8 cellular contexts compared by ENCODE assay signal in genomic region chr11:210122-210802, GRCh38. TPM values are rescaled to one million over a fixed set of nuclear protein-coding genes. Genes with fewer than 3 reads are reported as not detected.
A peak's percentile ranks its signal among the peaks of the same experiment; 100 is the strongest.
DNase-seq lines count a peak whose midpoint lies in the region; ATAC-seq and TF ChIP-seq lines count a peak whose summit lies in the region.

No MANE protein-coding gene starts in this region.

- ATAC-seq in activated T-helper 17 cell treated with anti-CD3 and anti-CD28 coated beads, Interleukin-2, amount 50 U/mL, for 72 hours (replicated peaks) = no peak
- ATAC-seq in GM19452 (IDR thresholded peaks at IDR 0.05; ENCODE audit: unreplicated experiment) (no peak), GM19324 (IDR thresholded peaks at IDR 0.05; ENCODE audit: low FRiP score, unreplicated experiment) (no peak)

- intact Hi-C loops in activated naive CD4-positive, alpha-beta T cell treated with anti-CD3 and anti-CD28 coated beads for 36 hours (cut with micrococcal nuclease) = no loop called here

- CTCF ChIA-PET in activated naive CD4-positive, alpha-beta T cell treated with anti-CD3 and anti-CD28 coated beads for 36 hours (lab: Charles Lee) = no interaction called here

- TF ChIP-seq CTCF in type B pancreatic cell (conservative IDR thresholded peaks at IDR 0.05) = no peak

- H3K4me3 Mint-ChIP-seq in activated naive CD4-positive, alpha-beta T cell treated with anti-CD3 and anti-CD28 coated beads for 36 hours = peak overlapping the region; percentile 96
- peak overlapping the region; percentile 100 for H3K4me3 Mint-ChIP-seq in activated T-helper 17 cell treated with anti-CD3 and anti-CD28 coated beads, Interleukin-2, amount 50 U/mL, for 72 hours
- peak overlapping the region; percentile 98 for H3K4me3 Mint-ChIP-seq in type B pancreatic cell

- H3K36me3 Mint-ChIP-seq in activated naive CD4-positive, alpha-beta T cell treated with anti-CD3 and anti-CD28 coated beads for 36 hours (ENCODE audit: low read depth) = peaks cover 33% of the 10 kb centered on the region
- H3K36me3 Mint-ChIP-seq in activated T-helper 17 cell treated with anti-CD3 and anti-CD28 coated beads, Interleukin-2, amount 50 U/mL, for 72 hours (ENCODE audit: low read depth) = peaks cover 100% of the 10 kb centered on the region
- H3K36me3 Mint-ChIP-seq in type B pancreatic cell = peaks cover 5% of the 10 kb centered on the region

- H3K4me1 Mint-ChIP-seq in activated naive CD4-positive, alpha-beta T cell treated with anti-CD3 and anti-CD28 coated beads for 36 hours (ENCODE audit: low read depth) = peaks cover 43% of the 10 kb centered on the region
- H3K4me1 Mint-ChIP-seq in activated T-helper 17 cell treated with anti-CD3 and anti-CD28 coated beads, Interleukin-2, amount 50 U/mL, for 72 hours = peaks cover 12% of the 10 kb centered on the region
- peaks cover 16% of the 10 kb centered on the region for H3K4me1 Mint-ChIP-seq in type B pancreatic cell (ENCODE audit: unreplicated experiment)

- H3K27ac Mint-ChIP-seq in activated naive CD4-positive, alpha-beta T cell treated with anti-CD3 and anti-CD28 coated beads for 36 hours = peak overlapping the region; percentile 98
- H3K27ac Mint-ChIP-seq in activated T-helper 17 cell treated with anti-CD3 and anti-CD28 coated beads, Interleukin-2, amount 50 U/mL, for 72 hours = peak overlapping the region; percentile 100
- peak overlapping the region; percentile 90 for H3K27ac Mint-ChIP-seq in type B pancreatic cell

- no peak for DNase-seq in activated naive CD4-positive, alpha-beta T cell treated with anti-CD3 and anti-CD28 coated beads for 36 hours
- no peak for DNase-seq in activated naive CD4-positive, alpha-beta T cell treated with Interleukin-2 at 50 U/mL for 16 hours
- DNase-seq in iris pigment epithelial cell (ENCODE audit: low read depth) (peak; percentile 88), type B pancreatic cell (ENCODE audit: extremely low spot score, unreplicated experiment) (no peak), NCI-H146 treated with DMSO at 0.1 percent for 48 hours (lab: John Stamatoyannopoulos, UW; ENCODE audit: unreplicated experiment) (no peak)

- no peaks in the 10 kb centered on the region for H3K9me3 Mint-ChIP-seq in activated naive CD4-positive, alpha-beta T cell treated with anti-CD3 and anti-CD28 coated beads for 36 hours
- no peaks in the 10 kb centered on the region for H3K9me3 Mint-ChIP-seq in activated T-helper 17 cell treated with anti-CD3 and anti-CD28 coated beads, Interleukin-2, amount 50 U/mL, for 72 hours
- no peaks in the 10 kb centered on the region for H3K9me3 Mint-ChIP-seq in type B pancreatic cell

- H3K27me3 Mint-ChIP-seq in activated naive CD4-positive, alpha-beta T cell treated with anti-CD3 and anti-CD28 coated beads for 36 hours (ENCODE audit: low read depth) = no peaks in the 10 kb centered on the region
- H3K27me3 Mint-ChIP-seq in activated T-helper 17 cell treated with anti-CD3 and anti-CD28 coated beads, Interleukin-2, amount 50 U/mL, for 72 hours = no peaks in the 10 kb centered on the region
- H3K27me3 Mint-ChIP-seq in type B pancreatic cell = no peaks in the 10 kb centered on the region

RNA-seq across cellular contexts. Expression of gene RIC8A, which starts 2.8 kb away (rescaled TPM):
- total RNA-seq in activated naive CD4-positive, alpha-beta T cell treated with anti-CD3 and anti-CD28 coated beads for 36 hours = 10 to 100 TPM; 74.9 to 85.0 TPM
- total RNA-seq in activated T-helper 17 cell treated with anti-CD3 and anti-CD28 coated beads, Interleukin-2, amount 50 U/mL, for 72 hours = 100 to 1,000 TPM; 118 to 139 TPM
- total RNA-seq in type B pancreatic cell (ENCODE audit: low replicate concordance) = 106 and 114 TPM in 2 replicates

RNA-seq across cellular contexts. Expression of gene BET1L, which starts 3.1 kb away (rescaled TPM):
- 10 to 100 TPM; 50.4 to 51.6 TPM for total RNA-seq in activated naive CD4-positive, alpha-beta T cell treated with anti-CD3 and anti-CD28 coated beads for 36 hours
- total RNA-seq in activated T-helper 17 cell treated with anti-CD3 and anti-CD28 coated beads, Interleukin-2, amount 50 U/mL, for 72 hours = 10 to 100 TPM; 32.5 to 84.3 TPM
- 48.4 and 59.5 TPM in 2 replicates for total RNA-seq in type B pancreatic cell (ENCODE audit: low replicate concordance)

RNA-seq across cellular contexts. Expression of gene SCGB1C1, which starts 17.4 kb away (rescaled TPM):
- total RNA-seq in activated naive CD4-positive, alpha-beta T cell treated with anti-CD3 and anti-CD28 coated beads for 36 hours = not detected
- total RNA-seq in activated T-helper 17 cell treated with anti-CD3 and anti-CD28 coated beads, Interleukin-2, amount 50 U/mL, for 72 hours = not detected
- not detected in 2 replicates for total RNA-seq in type B pancreatic cell (ENCODE audit: low replicate concordance)

RNA-seq across cellular contexts. Expression of gene SIRT3, which starts 25.9 kb away (rescaled TPM):
- total RNA-seq in activated naive CD4-positive, alpha-beta T cell treated with anti-CD3 and anti-CD28 coated beads for 36 hours = 10 to 100 TPM; 16.1 to 20.1 TPM
- 10 to 100 TPM; 16.5 to 48.5 TPM for total RNA-seq in activated T-helper 17 cell treated with anti-CD3 and anti-CD28 coated beads, Interleukin-2, amount 50 U/mL, for 72 hours
- total RNA-seq in type B pancreatic cell (ENCODE audit: low replicate concordance) = 18.8 and 33.7 TPM in 2 replicates

RNA-seq across cellular contexts. Expression of gene PSMD13, which starts 26.5 kb away (rescaled TPM):
- 100 to 1,000 TPM; 206 to 210 TPM for total RNA-seq in activated naive CD4-positive, alpha-beta T cell treated with anti-CD3 and anti-CD28 coated beads for 36 hours
- total RNA-seq in activated T-helper 17 cell treated with anti-CD3 and anti-CD28 coated beads, Interleukin-2, amount 50 U/mL, for 72 hours = 100 to 1,000 TPM; 153 to 211 TPM
- total RNA-seq in type B pancreatic cell (ENCODE audit: low replicate concordance) = 112 and 115 TPM in 2 replicates
